8 cellular contexts compared by ENCODE assay signal in the genomic region with DNA sequence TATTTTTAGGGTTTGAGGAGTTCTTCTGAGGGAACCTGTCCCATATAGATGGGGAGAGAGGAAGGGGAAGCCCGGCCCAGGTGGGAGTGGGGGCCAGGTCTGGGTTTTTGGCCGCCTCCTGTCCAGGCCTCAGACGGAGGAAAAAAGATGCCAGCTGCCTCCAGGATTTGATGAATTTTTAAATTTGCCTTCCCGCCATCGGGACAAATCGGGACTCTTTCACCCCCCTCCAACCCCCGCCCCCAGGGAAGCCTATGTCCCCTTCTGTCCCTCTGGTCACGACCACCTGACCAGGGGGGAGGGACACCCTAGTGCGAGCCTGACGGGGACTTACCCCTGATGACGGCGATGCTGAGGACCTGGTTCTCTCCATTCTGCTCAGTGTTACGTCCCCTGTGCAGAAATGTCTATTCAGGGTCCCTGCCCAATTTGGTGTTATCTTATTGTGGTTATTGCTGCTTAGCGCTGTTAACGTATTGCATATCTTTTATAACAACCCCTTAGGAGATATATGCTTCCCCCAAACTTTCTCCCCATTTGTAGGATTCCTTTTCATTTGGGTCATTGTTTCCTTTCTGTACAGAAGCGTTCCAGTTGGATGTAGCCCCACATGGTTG.
A peak's percentile ranks its signal among the peaks of the same experiment; 100 is the strongest.
DNase-seq lines count a peak whose midpoint lies in the region; ATAC-seq, FAIRE-seq and TF ChIP-seq lines count a peak whose summit lies in the region.

No MANE protein-coding gene starts in this region.

- in situ Hi-C loops in astrocyte of the spinal cord (cut with HindIII; ENCODE audit: low sequenced_read_pairs), result no loop called here

- peaks cover 23 to 52% (median 37%) of the 10 kb centered on the region in 6 donors for H3K4me1 ChIP-seq in spleen

- no peak for ATAC-seq in HG02610 (IDR thresholded peaks at IDR 0.05; ENCODE audit: unreplicated experiment)

- TF ChIP-seq POLR2A in spleen (IDR thresholded peaks at IDR 0.05), result no peak

- 2 to 4% (median 3%) methylated on average over 16 of the region's 16 CpGs for WGBS in spleen, 5 donors

- peak; percentile 67 for FAIRE-seq in GM18507 (lab: Jason Lieb, UNC)

- peak overlapping the region; percentile 64 for H3K4me3 ChIP-seq in MG63
- peak overlapping the region; percentile 92 for H3K4me3 ChIP-seq in astrocyte of the spinal cord (ENCODE audit: low read depth, low read length)
- H3K4me3 ChIP-seq in spleen, result peak overlapping the region; percentile 56 to 85 (median 76)

- intact Hi-C loops in spleen (cut with DNase I; ENCODE audit: low total_unique reads), result no loop called here

- H3K27ac ChIP-seq in spleen, result peak overlapping the region; percentile 22 to 87 (median 81)

- H3K27me3 ChIP-seq in MG63 (no peaks in the 10 kb centered on the region), spleen (replicated peaks in 1 of 7) (no peaks in the 10 kb centered on the region)

- no peaks in the 10 kb centered on the region for H3K9me3 ChIP-seq in MG63
- no peaks in the 10 kb centered on the region for H3K9me3 ChIP-seq in spleen

- H3K36me3 ChIP-seq in MG63 (no peaks in the 10 kb centered on the region), spleen (peaks cover 0 to 26% (median 4%) of the 10 kb centered on the region in 6 donors)

- TF ChIP-seq CTCF in astrocyte of the spinal cord (IDR thresholded peaks at IDR 0.05; ENCODE audit: low read depth, low read length) (no peak), spleen (IDR thresholded peaks at IDR 0.05 in 8 of 11, conservative IDR thresholded peaks at IDR 0.05 in 3 of 11) (no peak)

- DNase-seq in AG08396 (ENCODE audit: low spot score) (peak; percentile 23), GM18507 (ENCODE audit: extremely low spot score, insufficient read length, low read depth) (no peak), MG63 (no peak), astrocyte of the spinal cord (ENCODE audit: low read depth, low spot score) (peak; percentile 19), iPS-NIHi7 (ENCODE audit: extremely low spot score) (peak; percentile 21), spleen (no peak), putamen (ENCODE audit: low spot score) (no peak)

Comparison
In these comparisons a context has a peak if more than half of its experiments do, and no peak if none do; other contexts are left out.
1. DNase-seq: peak in AG08396 (single experiment), astrocyte of the spinal cord (single experiment) and iPS-NIHi7 (single experiment); none in GM18507 (single experiment), MG63 (single experiment), spleen (single experiment) and putamen (single experiment).
2. Peak in every context shown above with its lines, with median percentiles within 50 percentile points of each other: H3K4me3 ChIP-seq.